In genomic region chr10:131983780-131984179, GRCh38 we compare ENCODE assay signal across 1 cellular context.
TF ChIP-seq lines count a peak whose summit lies in the region.

No MANE protein-coding gene starts in this region.

TF ChIP-seq in GM23338, 12 proteins besides CTCF, POLR2A, EP300 and RAD21 (continued from another document):
- TF ChIP-seq ZNF462 (CRISPR knock-in tag; IDR thresholded peaks at IDR 0.05) = no peak
- no peak for TF ChIP-seq POLR2AphosphoS5 (IDR thresholded peaks at IDR 0.05; ENCODE audit: low read depth)
- no peak for TF ChIP-seq EZH2phosphoT487 (IDR thresholded peaks at IDR 0.05; ENCODE audit: unreplicated experiment)
- no peak for TF ChIP-seq ZNF331 (CRISPR knock-in tag; IDR thresholded peaks at IDR 0.05; ENCODE audit: low read depth)
- TF ChIP-seq STAT1 (IDR thresholded peaks at IDR 0.05; ENCODE audit: unreplicated experiment) = no peak
- no peak for TF ChIP-seq EZH2 (IDR thresholded peaks at IDR 0.05; ENCODE audit: low read depth, unreplicated experiment)
- no peak for TF ChIP-seq JUNB (IDR thresholded peaks at IDR 0.05; ENCODE audit: unreplicated experiment)
